In genomic region chr20:24938498-24938897, GRCh38 we compare ENCODE assay signal across 32 cellular contexts. TPM values are rescaled to one million over a fixed set of nuclear protein-coding genes. Genes with fewer than 3 reads are reported as not detected.
"Had no signal": no experiment of that assay in that cellular context is flagged by ENCODE, and none has a peak within 500 bp of the region (broad histone marks: within the 10 kb centered on the region; RNA-seq: fewer than 3 reads in every experiment).

No MANE protein-coding gene starts in this region.

- H3K36me3 Mint-ChIP-seq: mesothelial cell of epicardium, type B pancreatic cell had no signal

- ATAC-seq: foreskin keratinocyte; gastroesophageal sphincter; heart left ventricle; left lung; mucosa of descending colon; natural killer cell treated with Interleukin-12 subunit alpha and Interleukin-12 subunit beta and Interleukin-15 and Interleukin-18, amount 100 ng/mL, for 72 hours; sciatic nerve; stimulated activated memory B cell treated with anti-CD40 and anti-IgM and Interleukin-4, amounts not matched to agents 10 μg/mL and 1 μg/mL and 100 μg/mL, for 72 hours; stimulated activated naive CD8-positive, alpha-beta T cell treated with anti-CD3 and anti-CD28 coated beads, Interleukin-15, Interleukin-2, amounts not matched to agents 100 U/mL and 50 U/mL, for 24 hours had no signal

- DNase-seq: effector memory CD4-positive, alpha-beta T cell; foreskin keratinocyte; heart left ventricle; kidney; left lung; mesenchymal stem cell; mucosa of descending colon; naive B cell; stimulated activated CD4-positive, alpha-beta T cell treated with anti-CD3 and anti-CD28 coated beads, Interleukin-4, amount 100 ng/mL, for 4 hours; stimulated activated naive CD8-positive, alpha-beta T cell treated with anti-CD3 and anti-CD28 coated beads, Interleukin-15, Interleukin-2, amounts not matched to agents 100 U/mL and 50 U/mL, for 24 hours; substantia nigra; testis; tibial artery had no signal

- H3K4me1 ChIP-seq: esophagus muscularis mucosa, foreskin keratinocyte, gastroesophageal sphincter, heart left ventricle, left lung, parathyroid adenoma, prostate gland, right atrium auricular region, testis, tibial artery had no signal

- H3K9me3 ChIP-seq: mucosa of descending colon, neutrophil, prostate gland, right atrium auricular region, testis had no signal

- H3K36me3 ChIP-seq: esophagus muscularis mucosa, gastroesophageal sphincter, heart left ventricle, left lung, neutrophil, prostate gland, right atrium auricular region, tibial artery had no signal

- H3K9me3 Mint-ChIP-seq: type B pancreatic cell had no signal

- H3K27me3 Mint-ChIP-seq: dendritic cell treated with granulocyte-macrophage colony-stimulating factor and Interleukin-4, amounts not matched to agents 40 ng/mL and 50 ng/mL, for 4 days; naive B cell; natural killer cell treated with Interleukin-12 subunit alpha and Interleukin-12 subunit beta and Interleukin-15 and Interleukin-18, amount 100 ng/mL, for 72 hours; type B pancreatic cell had no signal

- H3K27ac Mint-ChIP-seq: dendritic cell treated with granulocyte-macrophage colony-stimulating factor and Interleukin-4, amounts not matched to agents 40 ng/mL and 50 ng/mL, for 4 days; mesothelial cell of epicardium; naive B cell; natural killer cell treated with Interleukin-12 subunit alpha and Interleukin-12 subunit beta and Interleukin-15 and Interleukin-18, amount 100 ng/mL, for 72 hours; stimulated activated memory B cell treated with anti-CD40 and anti-IgM and Interleukin-4, amounts not matched to agents 10 μg/mL and 1 μg/mL and 100 μg/mL, for 72 hours; type B pancreatic cell had no signal

- H3K27me3 ChIP-seq: esophagus muscularis mucosa, foreskin keratinocyte, gastroesophageal sphincter, heart left ventricle, hepatocyte, left lung, neutrophil, right atrium auricular region, testis had no signal

- H3K4me3 Mint-ChIP-seq: dendritic cell treated with granulocyte-macrophage colony-stimulating factor and Interleukin-4, amounts not matched to agents 40 ng/mL and 50 ng/mL, for 4 days; mesothelial cell of epicardium; naive B cell; natural killer cell treated with Interleukin-12 subunit alpha and Interleukin-12 subunit beta and Interleukin-15 and Interleukin-18, amount 100 ng/mL, for 72 hours; neural crest cell; stimulated activated memory B cell treated with anti-CD40 and anti-IgM and Interleukin-4, amounts not matched to agents 10 μg/mL and 1 μg/mL and 100 μg/mL, for 72 hours; type B pancreatic cell had no signal

- H3K4me1 Mint-ChIP-seq: mesothelial cell of epicardium; naive B cell; neural crest cell; stimulated activated memory B cell treated with anti-CD40 and anti-IgM and Interleukin-4, amounts not matched to agents 10 μg/mL and 1 μg/mL and 100 μg/mL, for 72 hours had no signal

- H3K4me3 ChIP-seq: esophagus muscularis mucosa, gastroesophageal sphincter, heart left ventricle, hepatocyte, left lung, mucosa of descending colon, prostate gland, right atrium auricular region, smooth muscle cell, testis, tibial artery had no signal

- H3K27ac ChIP-seq: esophagus muscularis mucosa, foreskin keratinocyte, gastroesophageal sphincter, heart left ventricle, hepatocyte, left lung, neutrophil, parathyroid adenoma, prostate gland, right atrium auricular region, testis, tibial artery had no signal

RNA-seq across cellular contexts. Expression of gene CST7, which starts 10.6 kb away (rescaled TPM):
- total RNA-seq: endothelial cell of umbilical vein, epithelial cell of proximal tubule, fibroblast of lung, foreskin keratinocyte, hepatocyte, lung microvascular endothelial cell, mesothelial cell of epicardium, neural crest cell, smooth muscle cell had no signal
